8 cellular contexts compared by ENCODE assay signal in genomic region chr6:165231581-165232276, GRCh38.
DNase-seq lines count a peak whose midpoint lies in the region; ATAC-seq, FAIRE-seq and TF ChIP-seq lines count a peak whose summit lies in the region.

No MANE protein-coding gene starts in this region.

- ATAC-seq in GM21737 (IDR thresholded peaks at IDR 0.05; ENCODE audit: unreplicated experiment) (no peak), HG02678 (IDR thresholded peaks at IDR 0.05; ENCODE audit: unreplicated experiment) (no peak)

- no peaks in the 10 kb centered on the region for H3K4me1 ChIP-seq in iPS DF 6.9 (ENCODE audit: control insufficient read depth, insufficient read depth, low read length)

- DNase-seq in KBM-7 (peak; percentile 17), iPS DF 6.9 (ENCODE audit: low read depth, low spot score) (peak; percentile 20), germinal center (ENCODE audit: low spot score) (no peak)
- no peak for DNase-seq in activated CD4-positive, alpha-beta T cell treated with anti-CD3 and anti-CD28 coated beads, Interleukin-2, amount 50 U/mL, for 1 hour

- no CpG with 5 or more reads among the region's 9 CpGs for WGBS in iPS DF 6.9 (ENCODE audit: insufficient coverage, insufficient read length)

- TF ChIP-seq CTCF in 22Rv1 (IDR thresholded peaks at IDR 0.05): peak; percentile 69

- no peak overlapping the region for H3K4me3 ChIP-seq in iPS DF 6.9 (ENCODE audit: low read length)

- H3K27me3 ChIP-seq in iPS DF 6.9 (ENCODE audit: control insufficient read depth, insufficient read depth, low read length): no peaks in the 10 kb centered on the region

- no peaks in the 10 kb centered on the region for H3K36me3 ChIP-seq in iPS DF 6.9 (ENCODE audit: control insufficient read depth, insufficient read depth, low read length)

- no peak overlapping the region for H3K27ac ChIP-seq in 22Rv1
- no peak overlapping the region for H3K27ac ChIP-seq in iPS DF 6.9 (ENCODE audit: low read length)

- H3K9me3 ChIP-seq in iPS DF 6.9 (ENCODE audit: control insufficient read depth, insufficient read depth, low read length): no peaks in the 10 kb centered on the region

- FAIRE-seq in TTC549 (lab: Jason Lieb, UNC): peak; percentile 51

- in situ Hi-C loops in KBM-7 (cut with MboI; ENCODE audit: low pct_unique_long_range_greater_than_20kb, low sequenced_read_pairs): no loop called here

Comparison
In these comparisons a context has a peak if more than half of its experiments do, and no peak if none do; other contexts are left out.
1. DNase-seq: peak in KBM-7 (single experiment) and iPS DF 6.9 (single experiment); none in activated CD4-positive, alpha-beta T cell treated with anti-CD3 and anti-CD28 coated beads, Interleukin-2, amount 50 U/mL, for 1 hour (single experiment) and germinal center (single experiment).